ENCODE assay signal across 8 cellular contexts in the genomic region with DNA sequence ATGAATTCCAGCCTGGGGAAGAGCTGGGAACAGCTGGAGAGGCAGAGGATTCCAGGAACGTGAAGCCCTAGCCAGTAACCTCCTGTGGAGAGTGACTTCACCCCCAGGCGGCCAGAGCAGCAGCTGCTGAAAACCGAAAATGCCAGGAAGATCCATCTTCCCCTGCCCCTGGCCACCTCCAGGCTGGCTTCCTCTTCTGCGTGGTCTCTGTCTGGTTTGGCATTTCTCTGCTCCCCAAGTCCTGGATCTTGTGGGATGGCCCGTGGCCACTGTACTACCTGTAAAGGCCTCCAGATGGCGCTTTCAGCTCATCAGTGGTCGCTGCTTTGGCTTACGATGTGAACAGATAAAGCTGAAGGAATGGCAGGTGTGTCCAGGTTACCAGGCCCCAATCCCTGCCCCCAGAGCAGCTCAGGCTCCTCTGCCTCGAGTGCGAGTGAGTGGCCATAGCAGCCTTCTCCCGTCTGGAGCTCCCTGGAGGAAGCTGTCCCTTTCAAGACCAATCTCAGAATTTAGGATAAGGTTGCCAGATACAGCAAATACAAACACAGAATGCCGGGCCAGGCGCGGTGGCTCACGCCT. TPM values are rescaled to one million over a fixed set of nuclear protein-coding genes. Genes with fewer than 3 reads are reported as not detected.
DNase-seq lines count a peak whose midpoint lies in the region; ATAC-seq and TF ChIP-seq lines count a peak whose summit lies in the region.

No MANE protein-coding gene starts in this region.

- H3K4me3 ChIP-seq in GM12875 (ENCODE audit: low read depth, low read length) (no peak overlapping the region), SU-DHL-6 (ENCODE audit: insufficient read depth, low read length, poor library complexity, severe bottlenecking) (no peak overlapping the region), adipocyte (ENCODE audit: low read length) (no peak overlapping the region)

- H3K9me3 ChIP-seq in SU-DHL-6 (ENCODE audit: insufficient read depth, low read length): no peaks in the 10 kb centered on the region
- H3K9me3 ChIP-seq in adipocyte (ENCODE audit: control insufficient read depth, low read length): no peaks in the 10 kb centered on the region

- intact Hi-C loops in left cardiac atrium (cut with DNase I): loop anchor here (1.0 to 10.0 kb wide), 4 partner anchors 56 to 123 kb away; a partner anchor contains a TSS

- no peak overlapping the region for H3K27ac ChIP-seq in SU-DHL-6 (ENCODE audit: low read depth, low read length)

- H3F3A ChIP-seq in SU-DHL-6 (ENCODE audit: insufficient read depth): no peaks in the 10 kb centered on the region

- no peak overlapping the region for H3K9ac ChIP-seq in SU-DHL-6 (ENCODE audit: low read length)
- H3K9ac ChIP-seq in adipocyte (ENCODE audit: low read length): no peak overlapping the region

- peak; percentile 74 for DNase-seq in NCI-H1436 (lab: John Stamatoyannopoulos, UW)
- DNase-seq in adipocyte (ENCODE audit: low read depth): peak; percentile 89
- peak; percentile 70 for DNase-seq in left cardiac atrium
- DNase-seq in putamen (ENCODE audit: low spot score): peak; percentile 75

- peak; percentile 93 to 94 for ATAC-seq in left cardiac atrium
- ATAC-seq in GM19395 (IDR thresholded peaks at IDR 0.05; ENCODE audit: unreplicated experiment): no peak
- no peak for ATAC-seq in GM19351 (IDR thresholded peaks at IDR 0.05; ENCODE audit: unreplicated experiment)

- no peaks in the 10 kb centered on the region for H3K9me2 ChIP-seq in SU-DHL-6 (replicated peaks; ENCODE audit: insufficient read depth, low read length)

- H3K4me1 ChIP-seq in adipocyte (ENCODE audit: control insufficient read depth, insufficient read depth, low read length): peaks cover 6% of the 10 kb centered on the region

- no peak overlapping the region for H2AFZ ChIP-seq in SU-DHL-6 (ENCODE audit: low read depth, low read length, severe bottlenecking)

- H3K36me3 ChIP-seq in SU-DHL-6 (ENCODE audit: low read length) (no peaks in the 10 kb centered on the region), adipocyte (ENCODE audit: control insufficient read depth, insufficient read depth, low read length, severe bottlenecking) (no peaks in the 10 kb centered on the region)

- TF ChIP-seq CTCF in GM12875 (IDR thresholded peaks at IDR 0.05; ENCODE audit: borderline replicate concordance, insufficient read depth, low read depth, low read length) (peak; percentile 93), SU-DHL-6 (IDR thresholded peaks at IDR 0.05; ENCODE audit: insufficient read depth, low read length, poor library complexity, severe bottlenecking) (peak; percentile 81)

- H4K20me1 ChIP-seq in SU-DHL-6 (ENCODE audit: low read depth, low read length): no peaks in the 10 kb centered on the region

- H3K4me2 ChIP-seq in SU-DHL-6 (ENCODE audit: low read depth, low read length, poor library complexity, severe bottlenecking): no peak overlapping the region

- H3K27me3 ChIP-seq in SU-DHL-6 (ENCODE audit: low read length) (no peaks in the 10 kb centered on the region), adipocyte (replicated peaks; ENCODE audit: control insufficient read depth, insufficient read depth, low read length) (peaks cover 34% of the 10 kb centered on the region)

- H3K79me2 ChIP-seq in SU-DHL-6 (ENCODE audit: insufficient read depth, low read length): no peaks in the 10 kb centered on the region

RNA-seq across cellular contexts. Expression of a gene that starts 8.7 kb away (rescaled TPM):
- total RNA-seq in left cardiac atrium: 10 to 100 TPM; 35.3 to 43.1 TPM

Comparison
In these comparisons a context has a peak if more than half of its experiments do, and no peak if none do; other contexts are left out.
1. ATAC-seq: peak in left cardiac atrium (2 of 2); none in GM19395 (single experiment) and GM19351 (single experiment).
2. Peak in every context shown above with its lines, with median percentiles within 50 percentile points of each other: DNase-seq.